ENCODE assay signal across 27 cellular contexts in genomic region chr16:73306901-73307413, GRCh38.
"Had no signal": no experiment of that assay in that cellular context is flagged by ENCODE, and none has a peak within 500 bp of the region (broad histone marks: within the 10 kb centered on the region; RNA-seq: fewer than 3 reads in every experiment).

No MANE protein-coding gene starts in this region.

- DNase-seq: activated CD4-positive, alpha-beta memory T cell treated with anti-CD3 and anti-CD28 coated beads for 36 hours; activated CD4-positive, alpha-beta T cell treated with anti-CD3 and anti-CD28 coated beads, Interleukin-2, amount 10 ng/mL, durations not matched to agents 7 days and 5 days; activated CD4-positive, CD25-positive, alpha-beta regulatory T cell; activated CD8-positive, alpha-beta memory T cell treated with anti-CD3 and anti-CD28 coated beads for 24 hours; activated effector memory CD4-positive, alpha-beta T cell treated with anti-CD3 and anti-CD28 coated beads, Interleukin-2, amount 50 U/mL, for 16 hours; activated naive CD4-positive, alpha-beta T cell treated with Interleukin-2 at 50 U/mL for 16 hours; activated naive CD8-positive, alpha-beta T cell treated with anti-CD3 and anti-CD28 coated beads, Interleukin-2, amount 50 U/mL, for 24 hours; activated T-cell treated with anti-CD3 and anti-CD28 coated beads, Interleukin-2, amount 50 U/mL, for 4 hours; amygdala; MG63; MV-4-11; NCI-H1092 treated with DMSO at 0.1 percent for 48 hours; NCI-H1436; NCI-H1694 treated with DMSO at 0.1 percent for 48 hours; NCI-H2029 treated with DMSO at 0.1 percent for 48 hours; NCI-H345; NCI-H510A; NCI-H526 treated with DMSO at 0.1 percent for 48 hours; NCI-H82; SIG-M5; T-cell had no signal

- H3K27me3 ChIP-seq: MG63 had no signal

- H3K4me1 Mint-ChIP-seq: activated CD4-positive, alpha-beta T cell treated with anti-CD3 and anti-CD28 coated beads, Interleukin-2, amount 10 ng/mL, durations not matched to agents 7 days and 5 days; activated naive CD8-positive, alpha-beta T cell treated with anti-CD3 and anti-CD28 coated beads, Interleukin-2, amount 50 U/mL, for 24 hours; central memory CD8-positive, alpha-beta T cell; T-cell had no signal

- H3K9me3 Mint-ChIP-seq: activated CD4-positive, alpha-beta T cell treated with anti-CD3 and anti-CD28 coated beads, Interleukin-2, amount 10 ng/mL, durations not matched to agents 7 days and 5 days; activated naive CD8-positive, alpha-beta T cell treated with anti-CD3 and anti-CD28 coated beads, Interleukin-2, amount 50 U/mL, for 24 hours; central memory CD8-positive, alpha-beta T cell had no signal

- H3K36me3 Mint-ChIP-seq: activated CD4-positive, alpha-beta memory T cell treated with anti-CD3 and anti-CD28 coated beads for 36 hours; activated naive CD4-positive, alpha-beta T cell treated with anti-CD3 and anti-CD28 coated beads, Interleukin-2, amount 50 U/mL, for 72 hours; brain; T-cell had no signal

- H3K9me3 ChIP-seq: MG63 had no signal

- H3K27ac Mint-ChIP-seq: activated CD4-positive, alpha-beta memory T cell treated with anti-CD3 and anti-CD28 coated beads for 36 hours; activated CD4-positive, alpha-beta T cell treated with anti-CD3 and anti-CD28 coated beads, Interleukin-2, amount 10 ng/mL, durations not matched to agents 7 days and 5 days; activated naive CD4-positive, alpha-beta T cell treated with anti-CD3 and anti-CD28 coated beads, Interleukin-2, amount 50 U/mL, for 72 hours; activated naive CD8-positive, alpha-beta T cell treated with anti-CD3 and anti-CD28 coated beads, Interleukin-2, amount 50 U/mL, for 24 hours; brain; T-cell had no signal

- H3K4me3 ChIP-seq: MG63, SK-N-MC had no signal

- H3K36me3 ChIP-seq: MG63 had no signal

- H3K4me3 Mint-ChIP-seq: activated CD4-positive, alpha-beta memory T cell treated with anti-CD3 and anti-CD28 coated beads for 36 hours; activated CD4-positive, alpha-beta T cell treated with anti-CD3 and anti-CD28 coated beads, Interleukin-2, amount 10 ng/mL, durations not matched to agents 7 days and 5 days; activated naive CD8-positive, alpha-beta T cell treated with anti-CD3 and anti-CD28 coated beads, Interleukin-2, amount 50 U/mL, for 24 hours; activated T-cell treated with anti-CD3 and anti-CD28 coated beads, Interleukin-2, amount 50 U/mL, for 4 hours; brain; central memory CD8-positive, alpha-beta T cell; T-cell had no signal

- ATAC-seq: activated naive CD4-positive, alpha-beta T cell treated with anti-CD3 and anti-CD28 coated beads, Interleukin-2, amount 50 U/mL, for 72 hours; activated naive CD8-positive, alpha-beta T cell treated with anti-CD3 and anti-CD28 coated beads, Interleukin-2, amount 50 U/mL, for 24 hours; activated T-cell treated with anti-CD3 and anti-CD28 coated beads, Interleukin-2, amount 50 U/mL, for 4 hours; T-cell had no signal

- H3K27me3 Mint-ChIP-seq: activated CD4-positive, alpha-beta memory T cell treated with anti-CD3 and anti-CD28 coated beads for 36 hours; activated CD4-positive, alpha-beta T cell treated with anti-CD3 and anti-CD28 coated beads, Interleukin-2, amount 10 ng/mL, durations not matched to agents 7 days and 5 days; central memory CD8-positive, alpha-beta T cell; T-cell had no signal

- H3K27ac ChIP-seq: SK-N-MC, VCaP had no signal

- FAIRE-seq: astrocyte had no signal
